In the genomic region with DNA sequence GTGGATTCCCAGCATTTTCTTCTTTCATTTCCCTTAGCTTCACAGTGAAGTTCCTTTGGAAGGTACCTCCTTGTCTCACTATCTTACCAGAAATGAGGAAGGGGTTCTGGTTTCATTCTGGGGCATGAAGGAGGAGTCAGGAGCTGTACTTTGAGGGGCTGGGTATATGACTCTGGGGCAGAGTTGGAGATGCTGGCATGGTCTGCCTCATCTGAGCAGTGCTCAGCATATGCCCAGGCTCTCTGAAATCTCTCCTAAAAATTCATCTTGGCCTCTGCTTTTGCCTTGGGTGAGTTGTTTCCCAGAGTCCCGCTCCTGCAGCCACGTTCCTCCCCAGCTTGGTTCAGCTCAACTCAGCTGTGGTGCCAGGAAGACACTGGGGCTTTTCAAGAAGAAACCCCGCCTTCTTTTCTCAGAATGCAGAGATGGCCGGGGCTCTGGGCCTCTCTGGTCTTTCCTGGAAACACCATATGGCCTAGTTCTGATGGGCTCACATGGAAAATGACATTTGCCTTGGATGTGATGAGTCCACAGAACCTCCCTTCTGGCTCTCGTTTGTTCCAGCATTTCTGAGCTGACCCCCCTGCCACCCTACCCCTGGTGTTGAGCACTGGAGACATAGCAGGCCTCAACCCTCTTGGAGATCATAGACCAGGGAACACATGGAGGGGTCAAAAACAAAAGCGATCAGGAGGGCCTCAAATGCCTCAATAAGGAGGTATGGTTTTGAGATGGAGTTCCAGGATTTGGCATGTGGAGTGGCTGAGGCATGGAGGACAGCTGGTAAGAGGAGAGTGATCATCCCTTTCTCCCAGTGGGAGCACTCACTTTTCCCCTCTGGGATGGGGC, we compare ENCODE assay signal across 15 cellular contexts. TPM values are rescaled to one million over a fixed set of nuclear protein-coding genes. Genes with fewer than 3 reads are reported as not detected.
DNase-seq lines count a peak whose midpoint lies in the region; ATAC-seq lines count a peak whose summit lies in the region.
"Had no signal": no experiment of that assay in that cellular context is flagged by ENCODE, and none has a peak within 500 bp of the region (broad histone marks: within the 10 kb centered on the region; RNA-seq: fewer than 3 reads in every experiment).

No MANE protein-coding gene starts in this region.

- peaks cover 2% of the 10 kb centered on the region for H3K36me3 Mint-ChIP-seq in T-helper 17 cell (ENCODE audit: low read depth)
- peaks cover 31% of the 10 kb centered on the region for H3K36me3 Mint-ChIP-seq in activated T-helper 1 cell treated with anti-CD3 and anti-CD28 coated beads, Interleukin-12 subunit alpha, Interleukin-12 subunit beta, Interleukin-2, Interleukin-4 antibody, amounts not matched to agents 30 ng/mL and 10 ng/mL and 1 ng/mL, durations not matched to agents 14 hours and 24 hours and 36 hours (ENCODE audit: low read depth)
- peaks cover 0 to 37% (median 0%) of the 10 kb centered on the region in 5 donors for H3K36me3 Mint-ChIP-seq in naive thymus-derived CD4-positive, alpha-beta T cell

- DNase-seq in KBM-7 (peak; percentile 50), T-helper 17 cell (no peak), 8988T (no peak)
- DNase-seq in activated T-helper 1 cell treated with anti-CD3 and anti-CD28 coated beads, Interleukin-12 subunit alpha, Interleukin-12 subunit beta, Interleukin-2, Interleukin-4 antibody, amounts not matched to agents 30 ng/mL and 10 ng/mL and 1 ng/mL, durations not matched to agents 14 hours and 24 hours and 36 hours (ENCODE audit: low spot score): peak; percentile 57
- peak in 1 of 9 donors; percentile 41 for DNase-seq in naive thymus-derived CD4-positive, alpha-beta T cell
- DNase-seq: central memory CD4-positive, alpha-beta T cell; GOT3; head of caudate nucleus; Kasumi-1; NCI-H187 treated with DMSO at 0.1 percent for 48 hours; NCI-H524 treated with DMSO at 0.1 percent for 48 hours had no signal

- intact Hi-C loops in activated T-helper 1 cell treated with anti-CD3 and anti-CD28 coated beads, Interleukin-12 subunit alpha, Interleukin-12 subunit beta, Interleukin-2, Interleukin-4 antibody, amounts not matched to agents 30 ng/mL and 10 ng/mL and 1 ng/mL, durations not matched to agents 14 hours and 24 hours and 36 hours (cut with micrococcal nuclease): loop anchor here (1.0 to 5.0 kb wide), 3 partner anchors 11 to 36 kb away; no protein-coding TSS in a partner anchor
- intact Hi-C loops in naive thymus-derived CD4-positive, alpha-beta T cell (cut with micrococcal nuclease): loop anchor here (1.0 to 2.0 kb wide), 4 partner anchors 11 to 35 kb away; no protein-coding TSS in a partner anchor

- no peaks in the 10 kb centered on the region for H3K27me3 ChIP-seq in naive thymus-derived CD4-positive, alpha-beta T cell (ENCODE audit: control insufficient read depth in 2 of 2, insufficient read depth in 2 of 2, low read length in 2 of 2)

- H3K4me1 Mint-ChIP-seq in T-helper 17 cell: peaks cover 40% of the 10 kb centered on the region
- peaks cover 65% of the 10 kb centered on the region for H3K4me1 Mint-ChIP-seq in activated T-helper 1 cell treated with anti-CD3 and anti-CD28 coated beads, Interleukin-12 subunit alpha, Interleukin-12 subunit beta, Interleukin-2, Interleukin-4 antibody, amounts not matched to agents 30 ng/mL and 10 ng/mL and 1 ng/mL, durations not matched to agents 14 hours and 24 hours and 36 hours (ENCODE audit: low read depth)
- peaks cover 28 to 74% (median 42%) of the 10 kb centered on the region in 7 donors for H3K4me1 Mint-ChIP-seq in naive thymus-derived CD4-positive, alpha-beta T cell
- H3K4me1 Mint-ChIP-seq: nephron had no signal

- peak; percentile 72 for ATAC-seq in T-helper 17 cell
- ATAC-seq in naive thymus-derived CD4-positive, alpha-beta T cell: peak; percentile 44
- ATAC-seq in GM21423 (IDR thresholded peaks at IDR 0.05; ENCODE audit: unreplicated experiment): no peak
- ATAC-seq in HG03139 (IDR thresholded peaks at IDR 0.05; ENCODE audit: unreplicated experiment): no peak

- CTCF ChIA-PET in naive thymus-derived CD4-positive, alpha-beta T cell (lab: Charles Lee): interaction anchor here (0.6 to 1.0 kb wide), 3 partner anchors 21 to 834 kb away, joined by 3 read pairs; no protein-coding TSS in a partner anchor

- H3K36me3 ChIP-seq in naive thymus-derived CD4-positive, alpha-beta T cell (ENCODE audit: control insufficient read depth in 2 of 3, insufficient read depth in 3 of 3, low read length in 3 of 3): no peaks in the 10 kb centered on the region

- H3K9me3 Mint-ChIP-seq in activated T-helper 1 cell treated with anti-CD3 and anti-CD28 coated beads, Interleukin-12 subunit alpha, Interleukin-12 subunit beta, Interleukin-2, Interleukin-4 antibody, amounts not matched to agents 30 ng/mL and 10 ng/mL and 1 ng/mL, durations not matched to agents 14 hours and 24 hours and 36 hours: peaks cover 16% of the 10 kb centered on the region
- H3K9me3 Mint-ChIP-seq in naive thymus-derived CD4-positive, alpha-beta T cell: peaks cover 0 to 19% (median 2%) of the 10 kb centered on the region in 11 donors
- H3K9me3 Mint-ChIP-seq: nephron had no signal

- in situ Hi-C loops in KBM-7 (cut with MboI; ENCODE audit: low pct_unique_long_range_greater_than_20kb, low sequenced_read_pairs): no loop called here

- H3K9me3 ChIP-seq in T-helper 17 cell (ENCODE audit: control insufficient read depth, low read length, poor library complexity, severe bottlenecking): no peaks in the 10 kb centered on the region
- H3K9me3 ChIP-seq in naive thymus-derived CD4-positive, alpha-beta T cell (ENCODE audit: control insufficient read depth in 2 of 3, low read length in 3 of 3): peaks cover 0 to 5% (median 0%) of the 10 kb centered on the region in 3 experiments

- no peaks in the 10 kb centered on the region for H3K27me3 Mint-ChIP-seq in T-helper 17 cell
- no peaks in the 10 kb centered on the region for H3K27me3 Mint-ChIP-seq in activated T-helper 1 cell treated with anti-CD3 and anti-CD28 coated beads, Interleukin-12 subunit alpha, Interleukin-12 subunit beta, Interleukin-2, Interleukin-4 antibody, amounts not matched to agents 30 ng/mL and 10 ng/mL and 1 ng/mL, durations not matched to agents 14 hours and 24 hours and 36 hours (ENCODE audit: insufficient read depth)
- H3K27me3 Mint-ChIP-seq in naive thymus-derived CD4-positive, alpha-beta T cell: no peaks in the 10 kb centered on the region

- no peak overlapping the region for H3K4me3 ChIP-seq in naive thymus-derived CD4-positive, alpha-beta T cell (ENCODE audit: low read length)

- peak overlapping the region; percentile 59 for H3K27ac Mint-ChIP-seq in T-helper 17 cell
- peak overlapping the region; percentile 98 for H3K27ac Mint-ChIP-seq in activated T-helper 1 cell treated with anti-CD3 and anti-CD28 coated beads, Interleukin-12 subunit alpha, Interleukin-12 subunit beta, Interleukin-2, Interleukin-4 antibody, amounts not matched to agents 30 ng/mL and 10 ng/mL and 1 ng/mL, durations not matched to agents 14 hours and 24 hours and 36 hours
- H3K27ac Mint-ChIP-seq in naive thymus-derived CD4-positive, alpha-beta T cell: peak overlapping the region in 6 of 9 donors; percentile 8 to 94 (median 62)
- H3K27ac Mint-ChIP-seq: nephron had no signal

- H3K4me3 Mint-ChIP-seq in T-helper 17 cell: peak overlapping the region; percentile 85
- peak overlapping the region; percentile 60 for H3K4me3 Mint-ChIP-seq in activated T-helper 1 cell treated with anti-CD3 and anti-CD28 coated beads, Interleukin-12 subunit alpha, Interleukin-12 subunit beta, Interleukin-2, Interleukin-4 antibody, amounts not matched to agents 30 ng/mL and 10 ng/mL and 1 ng/mL, durations not matched to agents 14 hours and 24 hours and 36 hours
- peak overlapping the region in 9 of 10 donors; percentile 11 to 72 (median 61) for H3K4me3 Mint-ChIP-seq in naive thymus-derived CD4-positive, alpha-beta T cell
- H3K4me3 Mint-ChIP-seq: nephron had no signal

- POLR2A ChIA-PET in naive thymus-derived CD4-positive, alpha-beta T cell (lab: Charles Lee): interaction anchor here (0.7 to 1.5 kb wide), 2 partner anchors 11 to 34 kb away, joined by 4 to 5 read pairs; no protein-coding TSS in a partner anchor

- peaks cover 15 to 22% of the 10 kb centered on the region in 2 donors for H3K4me1 ChIP-seq in naive thymus-derived CD4-positive, alpha-beta T cell (ENCODE audit: control insufficient read depth in 2 of 2, insufficient read depth in 2 of 2, low read length in 2 of 2)

- H3K27ac ChIP-seq in naive thymus-derived CD4-positive, alpha-beta T cell (ENCODE audit: low read depth, low read length): no peak overlapping the region
- H3K27ac ChIP-seq: epithelial cell of prostate had no signal

RNA-seq across cellular contexts. Expression of gene TGFBR1, which starts 12.0 kb away (rescaled TPM):
- 10 to 100 TPM; 23.5 to 29.1 TPM for total RNA-seq in T-helper 17 cell
- total RNA-seq in activated T-helper 1 cell treated with anti-CD3 and anti-CD28 coated beads, Interleukin-12 subunit alpha, Interleukin-12 subunit beta, Interleukin-2, Interleukin-4 antibody, amounts not matched to agents 30 ng/mL and 10 ng/mL and 1 ng/mL, durations not matched to agents 14 hours and 24 hours and 36 hours: 38.5 and 42.6 TPM in 2 replicates
- 10 to 100 TPM; 20.6 to 95.5 (median 29.5) TPM for total RNA-seq in naive thymus-derived CD4-positive, alpha-beta T cell
- polyA plus RNA-seq in naive thymus-derived CD4-positive, alpha-beta T cell: 10 to 100 TPM; 18.3 to 22.0 TPM

Comparison
In these comparisons a context has a peak if more than half of its experiments do, and no peak if none do; other contexts are left out.
1. DNase-seq: peak in KBM-7 (single experiment) and activated T-helper 1 cell treated with anti-CD3 and anti-CD28 coated beads, Interleukin-12 subunit alpha, Interleukin-12 subunit beta, Interleukin-2, Interleukin-4 antibody, amounts not matched to agents 30 ng/mL and 10 ng/mL and 1 ng/mL, durations not matched to agents 14 hours and 24 hours and 36 hours (single experiment); none in T-helper 17 cell (0 of 3) and 8988T (single experiment).
2. ATAC-seq: peak in T-helper 17 cell (single experiment) and naive thymus-derived CD4-positive, alpha-beta T cell (single experiment); none in GM21423 (single experiment) and HG03139 (single experiment).
3. Peak in every context shown above with its lines, with median percentiles within 50 percentile points of each other: H3K27ac Mint-ChIP-seq and H3K4me3 Mint-ChIP-seq.